In the genomic region with DNA sequence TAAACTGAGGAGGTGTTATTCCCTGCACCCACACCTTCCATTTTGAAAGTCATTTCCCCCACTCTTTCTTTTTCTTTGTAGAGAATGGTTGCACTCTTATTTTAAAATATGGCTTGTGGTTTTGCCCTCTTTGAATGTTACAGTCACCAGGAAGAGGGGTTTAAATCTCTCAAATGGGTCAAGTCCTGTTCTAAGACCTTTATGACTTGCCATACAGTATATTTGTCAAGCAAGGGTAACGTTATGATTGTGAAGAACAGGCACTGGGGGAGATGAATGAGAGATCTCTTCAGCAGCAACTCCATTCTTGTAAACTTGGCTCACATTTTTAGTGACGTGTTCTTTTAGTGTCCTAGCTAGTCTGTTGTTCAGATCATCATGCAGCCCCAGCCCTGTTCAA, we compare ENCODE assay signal across 25 cellular contexts.
"Had no signal": no experiment of that assay in that cellular context is flagged by ENCODE, and none has a peak within 500 bp of the region (broad histone marks: within the 10 kb centered on the region; RNA-seq: fewer than 3 reads in every experiment).

No MANE protein-coding gene starts in this region.

- H3K4me3 Mint-ChIP-seq: dendritic cell treated with granulocyte-macrophage colony-stimulating factor and Interleukin-4, amounts not matched to agents 40 ng/mL and 50 ng/mL, for 4 days; effector memory CD8-positive, alpha-beta T cell; endodermal cell had no signal

- H3K79me2 ChIP-seq: hepatocyte had no signal

- H3K9me3 Mint-ChIP-seq: dendritic cell treated with granulocyte-macrophage colony-stimulating factor and Interleukin-4, amounts not matched to agents 40 ng/mL and 50 ng/mL, for 4 days; effector memory CD8-positive, alpha-beta T cell; endodermal cell had no signal

- H3K36me3 ChIP-seq: colonic mucosa, esophagus squamous epithelium, gastrocnemius medialis, heart left ventricle, heart right ventricle had no signal

- DNase-seq: colonic mucosa; cortex of kidney; dermis blood vessel endothelial cell; dorsolateral prefrontal cortex; effector CD4-positive, alpha-beta T cell; effector CD8-positive, alpha-beta T cell; effector memory CD4-positive, alpha-beta T cell; effector memory CD8-positive, alpha-beta T cell; endodermal cell; erythroblast; esophagus squamous epithelium; foreskin fibroblast; foreskin keratinocyte; foreskin melanocyte; gastrocnemius medialis; glutamatergic neuron; head of caudate nucleus; heart left ventricle; heart right ventricle had no signal

- H3K4me3 ChIP-seq: colonic mucosa, coronary artery, dorsolateral prefrontal cortex, esophagus muscularis mucosa, esophagus squamous epithelium, gastrocnemius medialis, gastroesophageal sphincter, heart left ventricle, heart right ventricle, hepatocyte had no signal

- ATAC-seq: effector memory CD8-positive, alpha-beta T cell; esophagus mucosa; foreskin keratinocyte; gastrocnemius medialis; gastroesophageal sphincter; heart left ventricle; heart right ventricle had no signal

- H3K4me2 ChIP-seq: hepatocyte had no signal

- H3K27ac Mint-ChIP-seq: dendritic cell treated with granulocyte-macrophage colony-stimulating factor and Interleukin-4, amounts not matched to agents 40 ng/mL and 50 ng/mL, for 4 days; effector memory CD8-positive, alpha-beta T cell; endodermal cell had no signal

- H3K9me3 ChIP-seq: colonic mucosa, esophagus muscularis mucosa, esophagus squamous epithelium, gastrocnemius medialis had no signal

- H3K27me3 ChIP-seq: colonic mucosa, dorsolateral prefrontal cortex, esophagus muscularis mucosa, esophagus squamous epithelium, foreskin keratinocyte, gastrocnemius medialis, gastroesophageal sphincter, hepatocyte had no signal

- H3K4me1 ChIP-seq: colonic mucosa, foreskin keratinocyte, gastrocnemius medialis had no signal

- H2AFZ ChIP-seq: hepatocyte had no signal
